ENCODE assay signal across 1 cellular context in the genomic region with DNA sequence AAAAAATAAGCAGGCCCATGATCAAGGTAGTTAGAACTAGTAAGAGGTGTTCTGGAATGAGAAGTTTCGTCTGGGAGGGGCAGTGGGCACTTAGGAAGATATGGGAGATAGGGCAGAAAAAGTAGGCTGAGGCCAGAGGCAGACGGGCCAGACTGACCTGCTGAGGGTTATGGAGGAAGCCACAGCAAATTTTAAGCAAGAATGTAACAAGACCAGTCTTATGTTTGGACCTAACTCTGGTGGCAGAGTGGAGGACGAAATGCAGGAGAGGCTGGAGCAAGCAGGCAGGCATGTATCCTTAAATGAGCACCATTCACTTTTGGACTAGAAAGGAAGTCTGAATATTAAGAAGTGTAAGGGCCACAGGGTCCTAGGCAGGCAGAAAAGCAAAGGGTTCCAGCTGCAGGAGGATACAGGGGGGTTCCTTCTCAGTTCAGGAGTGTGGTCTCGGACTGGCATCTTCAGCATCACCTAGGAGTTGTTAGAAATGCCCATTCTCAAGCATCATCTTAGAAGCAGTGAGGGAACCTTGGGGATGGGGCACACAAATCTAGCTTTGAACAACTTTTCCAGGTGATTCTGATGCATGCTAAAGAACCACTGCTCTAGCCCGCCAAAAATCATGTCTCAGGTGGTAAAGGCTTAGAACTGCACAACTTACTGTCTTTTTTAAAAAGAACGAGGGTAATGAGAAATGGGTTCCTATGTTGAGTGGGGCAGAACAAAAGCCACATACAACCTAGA.
TF ChIP-seq lines count a peak whose summit lies in the region.

No MANE protein-coding gene starts in this region.

TF ChIP-seq in IMR-90, 13 proteins besides CTCF, POLR2A, EP300 and RAD21 (continued from another document):
- TF ChIP-seq, protein P1, sequence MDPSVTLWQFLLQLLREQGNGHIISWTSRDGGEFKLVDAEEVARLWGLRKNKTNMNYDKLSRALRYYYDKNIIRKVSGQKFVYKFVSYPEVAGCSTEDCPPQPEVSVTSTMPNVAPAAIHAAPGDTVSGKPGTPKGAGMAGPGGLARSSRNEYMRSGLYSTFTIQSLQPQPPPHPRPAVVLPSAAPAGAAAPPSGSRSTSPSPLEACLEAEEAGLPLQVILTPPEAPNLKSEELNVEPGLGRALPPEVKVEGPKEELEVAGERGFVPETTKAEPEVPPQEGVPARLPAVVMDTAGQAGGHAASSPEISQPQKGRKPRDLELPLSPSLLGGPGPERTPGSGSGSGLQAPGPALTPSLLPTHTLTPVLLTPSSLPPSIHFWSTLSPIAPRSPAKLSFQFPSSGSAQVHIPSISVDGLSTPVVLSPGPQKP (IDR thresholded peaks at IDR 0.05; ENCODE audit: borderline replicate concordance, low read depth, low read length), result no peak
TF ChIP-seq in IMR-90: peak in this region for 0.
